ENCODE assay signal across 11 cellular contexts in genomic region chr20:62971950-62972269, GRCh38. TPM values are rescaled to one million over a fixed set of nuclear protein-coding genes. Genes with fewer than 3 reads are reported as not detected.
A peak's percentile ranks its signal among the peaks of the same experiment; 100 is the strongest.
DNase-seq lines count a peak whose midpoint lies in the region; ATAC-seq, FAIRE-seq and TF ChIP-seq lines count a peak whose summit lies in the region.
"Not testable (repeated sequence)": the region's sequence is repeated elsewhere in the genome, so short reads cannot be mapped to it uniquely, and the experiment has no call there.
"Had no signal": no experiment of that assay in that cellular context is flagged by ENCODE, and none has a peak within 500 bp of the region (broad histone marks: within the 10 kb centered on the region; RNA-seq: fewer than 3 reads in every experiment).

No MANE protein-coding gene starts in this region.

- H2AFZ ChIP-seq in MM.1S (ENCODE audit: low read length); H1 (ENCODE audit: low read length); neuronal stem cell (ENCODE audit: low read length): not testable (repeated sequence)

- WGBS in H1 (ENCODE audit: extremely low coverage in 1 of 2, insufficient coverage in 1 of 2, insufficient read length in 1 of 2, insufficient replicate concordance in 2 of 2, low coverage in 1 of 2, low lambda C conversion rate in 2 of 2, missing lambda C conversion rate in 1 of 2), 2 experiments, result 31% methylated on average over 3 of the region's 3 CpGs; no CpG with 5 or more reads in 1 of the 2 experiments
- no CpG with 5 or more reads among the region's 3 CpGs for WGBS in neuronal stem cell (ENCODE audit: extremely low coverage in 2 of 2, insufficient read length in 2 of 2, insufficient replicate concordance in 1 of 2), 2 donors

- H3K9me3 Mint-ChIP-seq in Caco-2 (ENCODE audit: unreplicated experiment); activated CD4-positive, alpha-beta T cell treated with anti-CD3 and anti-CD28 coated beads for 36 hours (ENCODE audit: low read depth); activated naive CD8-positive, alpha-beta T cell (ENCODE audit: low read depth); mesothelial cell of epicardium: not testable (repeated sequence)

- not testable (repeated sequence) for H4K91ac ChIP-seq in H1 (replicated peaks; ENCODE audit: insufficient read length, low read length); neuronal stem cell (ENCODE audit: low read depth, low read length, poor library complexity)

- not testable (repeated sequence) for H3F3A ChIP-seq in MM.1S (ENCODE audit: insufficient read depth, low read length)

- H4K20me1 ChIP-seq in MM.1S (ENCODE audit: insufficient read depth, low read length); H1 (replicated peaks in 1 of 2; ENCODE audit: control insufficient read depth in 1 of 2, insufficient read depth in 2 of 2, low read length in 2 of 2): not testable (repeated sequence)

- TF ChIP-seq EP300 in H1 (IDR thresholded peaks at IDR 0.05; ENCODE audit: borderline replicate concordance in 1 of 2, low read depth in 2 of 2, low read length in 2 of 2), result not testable (repeated sequence)

- H3K23ac ChIP-seq in H1 (ENCODE audit: insufficient read length), result not testable (repeated sequence)
- peak overlapping the region; percentile 85 for H3K23ac ChIP-seq in neuronal stem cell (ENCODE audit: low read depth, low read length, poor library complexity)

- ATAC-seq in activated CD4-positive, alpha-beta T cell treated with anti-CD3 and anti-CD28 coated beads for 36 hours, result not testable (repeated sequence)

- H3K23me2 ChIP-seq in H1 (ENCODE audit: low read depth, low read length), result peaks cover 13% of the 10 kb centered on the region; the same call in 1 of the 2 replicates

- not testable (repeated sequence) for H2BK5ac ChIP-seq in H1 (ENCODE audit: low read depth, low read length); neuronal stem cell (ENCODE audit: low read length)

- H3K36me3 Mint-ChIP-seq in Caco-2 (ENCODE audit: insufficient read depth, unreplicated experiment); activated CD4-positive, alpha-beta T cell treated with anti-CD3 and anti-CD28 coated beads for 36 hours (ENCODE audit: low read depth); activated naive CD8-positive, alpha-beta T cell; mesothelial cell of epicardium: not testable (repeated sequence)

- not testable (repeated sequence) for H3K9ac ChIP-seq in MM.1S (ENCODE audit: low read length); H1 (replicated peaks in 1 of 4; ENCODE audit: extremely low read depth in 1 of 4, low read depth in 3 of 4, low read length in 3 of 4); neuronal stem cell (ENCODE audit: low read depth, low read length, poor library complexity)

- H3K79me2 ChIP-seq in MM.1S (ENCODE audit: low read length); H1 (ENCODE audit: control insufficient read depth in 1 of 2, insufficient read depth in 2 of 2, low read length in 2 of 2): not testable (repeated sequence)

- H3K4me3 ChIP-seq in Caco-2 (ENCODE audit: low read depth, low read length); MM.1S (ENCODE audit: low read length); H1 (ENCODE audit: extremely low read depth in 1 of 4, insufficient read depth in 2 of 4, low read depth in 3 of 4, low read length in 4 of 4); neuronal stem cell (ENCODE audit: low read length in 2 of 2): not testable (repeated sequence)

- H3K27me3 ChIP-seq in Caco-2 (replicated peaks; ENCODE audit: control insufficient read depth, insufficient read depth, low read length), result not testable (repeated sequence)
- peaks cover 91% of the 10 kb centered on the region for H3K27me3 ChIP-seq in MM.1S (replicated peaks; ENCODE audit: insufficient read depth, low read length)
- H3K27me3 ChIP-seq in H1 (replicated peaks in 1 of 4; ENCODE audit: control insufficient read depth in 3 of 4, extremely low read depth in 1 of 4, insufficient read depth in 3 of 4, low read length in 3 of 4), result peaks cover 8 to 37% (median 23%) of the 10 kb centered on the region in 4 experiments
- H3K27me3 ChIP-seq in neuronal stem cell (ENCODE audit: control insufficient read depth in 3 of 3, insufficient read depth in 3 of 3, low read depth in 1 of 3, low read length in 3 of 3), result peaks cover 14 to 93% (median 38%) of the 10 kb centered on the region in 3 experiments

- not testable (repeated sequence) for DNase-seq in Caco-2; MM.1S; activated CD4-positive, alpha-beta T cell treated with anti-CD3 and anti-CD28 coated beads for 36 hours; H1 (ENCODE audit: low read depth in 1 of 2, low spot score in 2 of 2); mesothelial cell of epicardium (ENCODE audit: low spot score in 2 of 2, unreplicated experiment in 2 of 2); neuronal stem cell (ENCODE audit: low spot score)

- H3K14ac ChIP-seq in H1 (ENCODE audit: insufficient read length), result not testable (repeated sequence)
- peak overlapping the region; percentile 21 for H3K14ac ChIP-seq in neuronal stem cell (ENCODE audit: low read length)

- not testable (repeated sequence) for H3K36me3 ChIP-seq in Caco-2 (ENCODE audit: control insufficient read depth, insufficient read depth, low read length); MM.1S (replicated peaks; ENCODE audit: insufficient read depth, low read length); H1 (ENCODE audit: control insufficient read depth in 2 of 4, insufficient read depth in 4 of 4, low read length in 3 of 4); neuronal stem cell (replicated peaks in 1 of 2; ENCODE audit: control insufficient read depth in 2 of 2, insufficient read depth in 2 of 2, low read length in 2 of 2)

- not testable (repeated sequence) for H3K9me3 ChIP-seq in Caco-2; MM.1S (replicated peaks; ENCODE audit: insufficient read depth, low read length); H1 (ENCODE audit: insufficient read depth in 2 of 2, low read depth in 1 of 2, low read length in 1 of 2); neuronal stem cell (replicated peaks in 1 of 2; ENCODE audit: control insufficient read depth in 2 of 2, insufficient read depth in 1 of 2, low read depth in 1 of 2, low read length in 2 of 2)

- H3K4me3 Mint-ChIP-seq in Caco-2 (ENCODE audit: unreplicated experiment), result peak overlapping the region; percentile 70
- H3K4me3 Mint-ChIP-seq in activated CD4-positive, alpha-beta T cell treated with anti-CD3 and anti-CD28 coated beads for 36 hours, result peak overlapping the region; percentile 4
- peak overlapping the region; percentile 10 for H3K4me3 Mint-ChIP-seq in activated naive CD8-positive, alpha-beta T cell
- H3K4me3 Mint-ChIP-seq in mesothelial cell of epicardium, result peak overlapping the region; percentile 0

- H3K4me2 ChIP-seq in MM.1S (ENCODE audit: low read depth, low read length) (peak overlapping the region; percentile 43; the same call in 1 of the 2 replicates), H1 (ENCODE audit: insufficient read depth in 1 of 2, low read depth in 2 of 2, low read length in 2 of 2) (0 out of 4 replicates have a peak overlapping the region, but pooled peaks of 1 of the 2 experiments have one; percentile 69)
- H3K4me2 ChIP-seq in neuronal stem cell (ENCODE audit: insufficient read depth, low read length, poor library complexity, severe bottlenecking), result not testable (repeated sequence)

- not testable (repeated sequence) for H4K8ac ChIP-seq in H1 (ENCODE audit: extremely low read depth, insufficient read depth, low read length); neuronal stem cell (ENCODE audit: low read depth, low read length)

- H3K27ac ChIP-seq in MM.1S (ENCODE audit: low read length); H1 (ENCODE audit: low read depth, low read length); neuronal stem cell (replicated peaks; ENCODE audit: low read length): not testable (repeated sequence)

- H4K5ac ChIP-seq in H1 (ENCODE audit: insufficient read length, low read depth, low read length), result not testable (repeated sequence)

- FAIRE-seq in H1 (lab: Jason Lieb, UNC), result not testable (repeated sequence)

- BruUV-seq in Caco-2 (replicated peaks; lab: Mats Ljungman, UMichigan), result not testable (repeated sequence)

- 0 out of 2 replicates have a peak overlapping the region, but pooled peaks have one; percentile 93 for H2BK15ac ChIP-seq in H1 (ENCODE audit: low read length)
- not testable (repeated sequence) for H2BK15ac ChIP-seq in neuronal stem cell (ENCODE audit: low read length)

- not testable (repeated sequence) for H2BK120ac ChIP-seq in H1 (replicated peaks; ENCODE audit: low read depth, low read length); neuronal stem cell (ENCODE audit: low read depth, low read length)

- 0 out of 2 replicates have a peak overlapping the region, but pooled peaks have one; percentile 56 for H2AK5ac ChIP-seq in H1 (ENCODE audit: low read depth, low read length)
- not testable (repeated sequence) for H2AK5ac ChIP-seq in neuronal stem cell (ENCODE audit: low read depth, low read length)

- H3K27me3 Mint-ChIP-seq in Caco-2 (ENCODE audit: insufficient read depth, unreplicated experiment), result not testable (repeated sequence)
- H3K27me3 Mint-ChIP-seq in activated CD4-positive, alpha-beta T cell treated with anti-CD3 and anti-CD28 coated beads for 36 hours, result peaks cover 37% of the 10 kb centered on the region
- peaks cover 14% of the 10 kb centered on the region for H3K27me3 Mint-ChIP-seq in activated naive CD8-positive, alpha-beta T cell
- peaks cover 67% of the 10 kb centered on the region for H3K27me3 Mint-ChIP-seq in mesothelial cell of epicardium (ENCODE audit: low read depth)

- H3K4ac ChIP-seq in H1 (replicated peaks; ENCODE audit: insufficient read length, low read depth, low read length); neuronal stem cell (ENCODE audit: low read length): not testable (repeated sequence)

- CTCF ChIA-PET in Caco-2 (lab: Charles Lee), result interaction anchor here (0.6 to 1.7 kb wide), 26 partner anchors 12 to 610 kb away, joined by 3 to 37 read pairs (median 7); partner anchors contain the start of genes SLC17A9 and TCFL5
- CTCF ChIA-PET in activated CD4-positive, alpha-beta T cell treated with anti-CD3 and anti-CD28 coated beads for 36 hours (lab: Charles Lee), result interaction anchor here (1.0 to 1.6 kb wide), 6 partner anchors 9 to 84 kb away, joined by 3 to 13 read pairs (median 6); no protein-coding TSS in a partner anchor
- CTCF ChIA-PET in H1 (lab: Charles Lee; ENCODE audit: partially characterized antibody), result interaction anchor here (0.8 to 1.8 kb wide), 16 partner anchors 15 to 211 kb away, joined by 3 to 8 read pairs (median 4); no protein-coding TSS in a partner anchor

- not testable (repeated sequence) for H3K27ac Mint-ChIP-seq in Caco-2 (ENCODE audit: unreplicated experiment); activated naive CD8-positive, alpha-beta T cell; mesothelial cell of epicardium
- H3K27ac Mint-ChIP-seq in activated CD4-positive, alpha-beta T cell treated with anti-CD3 and anti-CD28 coated beads for 36 hours, result peak overlapping the region; percentile 11

- H3K56ac ChIP-seq in H1 (replicated peaks; ENCODE audit: insufficient read length, low read depth, low read length), result not testable (repeated sequence)

- POLR2A ChIA-PET in Caco-2 (lab: Charles Lee), result interaction anchor here (0.7 to 1.0 kb wide), 3 partner anchors 34 to 43 kb away, joined by 4 to 10 read pairs (median 5); no protein-coding TSS in a partner anchor
- POLR2A ChIA-PET in activated CD4-positive, alpha-beta T cell treated with anti-CD3 and anti-CD28 coated beads for 36 hours (lab: Charles Lee), result not testable (repeated sequence)
- POLR2A ChIA-PET in H1 (lab: Charles Lee; ENCODE audit: partially characterized antibody), result interaction anchor here (1.0 to 1.8 kb wide), 5 partner anchors 27 to 57 kb away, joined by 3 to 12 read pairs (median 5); partner anchors contain the start of gene BHLHE23

- intact Hi-C loops in Caco-2 (cut with micrococcal nuclease; ENCODE audit: unreplicated experiment), result loop anchor here (1.0 to 2.0 kb wide), 2 partner anchors 19 to 37 kb away; partner anchors contain the start of gene SLC17A9
- intact Hi-C loops in activated CD4-positive, alpha-beta T cell treated with anti-CD3 and anti-CD28 coated beads for 36 hours (cut with DNase I, micrococcal nuclease), result loop anchor here (1.0 to 2.0 kb wide), 3 partner anchors 37 to 131 kb away; no protein-coding TSS in a partner anchor

- not testable (repeated sequence) for H3K18ac ChIP-seq in H1 (ENCODE audit: extremely low read depth, low read length); neuronal stem cell (ENCODE audit: low read length)

- peak overlapping the region; percentile 76; the same call in 1 of the 2 replicates for H2BK12ac ChIP-seq in H1 (ENCODE audit: low read depth, low read length)
- peak overlapping the region; percentile 73 for H2BK12ac ChIP-seq in neuronal stem cell (ENCODE audit: low read length)

- H2BK20ac ChIP-seq in H1 (ENCODE audit: low read length), result 0 out of 2 replicates have a peak overlapping the region, but pooled peaks have one; percentile 18

- peaks cover 13% of the 10 kb centered on the region for H3K4me1 Mint-ChIP-seq in Caco-2 (ENCODE audit: low read depth, unreplicated experiment)
- peaks cover 16% of the 10 kb centered on the region for H3K4me1 Mint-ChIP-seq in activated CD4-positive, alpha-beta T cell treated with anti-CD3 and anti-CD28 coated beads for 36 hours
- H3K4me1 Mint-ChIP-seq in activated naive CD8-positive, alpha-beta T cell (ENCODE audit: low read depth), result peaks cover 15% of the 10 kb centered on the region
- H3K4me1 Mint-ChIP-seq in mesothelial cell of epicardium, result not testable (repeated sequence)

- TF ChIP-seq POLR2A in H1 (IDR thresholded peaks at IDR 0.05; ENCODE audit: control extremely low read depth in 1 of 2, low read depth in 2 of 2, low read length in 2 of 2), result not testable (repeated sequence)

- not testable (repeated sequence) for H3K4me1 ChIP-seq in Caco-2; MM.1S (ENCODE audit: low read length); neuronal stem cell (ENCODE audit: control insufficient read depth in 2 of 2, insufficient read depth in 1 of 2, low read depth in 1 of 2, low read length in 2 of 2)
- peaks cover 2 to 20% (median 11%) of the 10 kb centered on the region in 4 experiments for H3K4me1 ChIP-seq in H1 (replicated peaks in 1 of 4; ENCODE audit: control insufficient read depth in 3 of 4, insufficient read depth in 4 of 4, low read length in 3 of 4)

- H3K79me1 ChIP-seq in H1 (ENCODE audit: low read depth, low read length); neuronal stem cell (ENCODE audit: low read depth, low read length): not testable (repeated sequence)

- not testable (repeated sequence) for TF ChIP-seq RAD21 in H1 (IDR thresholded peaks at IDR 0.05 in 1 of 2, conservative IDR thresholded peaks at IDR 0.05 in 1 of 2; ENCODE audit: low read depth in 2 of 2, low read length in 2 of 2)

- H3K9me2 ChIP-seq in MM.1S (replicated peaks; ENCODE audit: insufficient read depth, low read length), result not testable (repeated sequence)

- not testable (repeated sequence) for TF ChIP-seq CTCF in Caco-2 (IDR thresholded peaks at IDR 0.05; ENCODE audit: insufficient read depth in 1 of 2, low read depth in 1 of 2, low read length in 1 of 2, severe bottlenecking in 1 of 2, unreplicated experiment in 1 of 2); MM.1S (IDR thresholded peaks at IDR 0.05; ENCODE audit: low read length); H1 (IDR thresholded peaks at IDR 0.05; ENCODE audit: control extremely low read depth in 1 of 3, insufficient read depth in 1 of 3, low read depth in 1 of 3, low read length in 3 of 3); mesothelial cell of epicardium (IDR thresholded peaks at IDR 0.05; ENCODE audit: unreplicated experiment)

RNA-seq across cellular contexts. Expression of gene SLC17A9, which starts 19.4 kb away (rescaled TPM):
- total RNA-seq in Caco-2 (2022) (64.7 and 77.4 TPM in 2 replicates), mesothelial cell of epicardium (5.3 to 7.1 TPM (median 5.7 TPM) in 3 replicates)
- total RNA-seq in activated CD4-positive, alpha-beta T cell treated with anti-CD3 and anti-CD28 coated beads for 36 hours, result 10 to 100 TPM; 16.2 to 16.5 TPM
- total RNA-seq in H1 (2021; fragmentation: NEBNext Ultra II Directional; extraction: Animal tissue kit (Norgen Biotek cat#: 25700)), result 31.1 and 35.2 TPM in 2 replicates
- 23.5 and 39.6 TPM in 2 replicates for polyA plus RNA-seq in H1 (2011; rRNA removed)
- 26.0 TPM for polyA plus RNA-seq in H1 (2011; cell fraction: cytosol; rRNA removed)
- 178 TPM for polyA plus RNA-seq in H1 (2011; cell fraction: nucleus; rRNA removed)
- polyA plus RNA-seq in H1 (2012, experiment 1 of 2), result 15.9 to 29.2 TPM (median 25.3 TPM) in 4 replicates
- polyA plus RNA-seq in H1 (2012, experiment 2 of 2), result 17.4 TPM
- 44.3 TPM for polyA plus RNA-seq in H1 (2013, experiment 1 of 2)
- polyA plus RNA-seq in H1 (2013, experiment 2 of 2), result 44.7 TPM
- 6.0 and 6.5 TPM in 2 replicates for polyA minus RNA-seq in H1 (2011; rRNA and poly(A)+ RNA removed)
- polyA minus RNA-seq in H1 (2011; cell fraction: cytosol; rRNA and poly(A)+ RNA removed), result 10.4 TPM
- 14.7 TPM for polyA minus RNA-seq in H1 (2011; cell fraction: nucleus; rRNA and poly(A)+ RNA removed)
- 1.6 TPM for polyA plus RNA-seq in neuronal stem cell (2013, experiment 1 of 2)
- polyA plus RNA-seq in neuronal stem cell (2013, experiment 2 of 2), result 1.9 TPM
- total RNA-seq: HT1080 had no signal

RNA-seq across cellular contexts. Expression of gene GID8, which starts 34.0 kb away (rescaled TPM):
- total RNA-seq in Caco-2 (2022) (129 and 133 TPM in 2 replicates), mesothelial cell of epicardium (57.8 to 59.2 TPM (median 57.9 TPM) in 3 replicates)
- total RNA-seq in activated CD4-positive, alpha-beta T cell treated with anti-CD3 and anti-CD28 coated beads for 36 hours, result 10 to 100 TPM; 30.7 to 39.9 TPM
- total RNA-seq in H1 (2021; fragmentation: NEBNext Ultra II Directional; extraction: Animal tissue kit (Norgen Biotek cat#: 25700)), result 72.9 and 73.1 TPM in 2 replicates
- polyA plus RNA-seq in H1 (2011; rRNA removed), result 39.7 and 40.7 TPM in 2 replicates
- polyA plus RNA-seq in H1 (2011; cell fraction: cytosol; rRNA removed), result 44.1 TPM
- polyA plus RNA-seq in H1 (2011; cell fraction: nucleus; rRNA removed), result 33.3 TPM
- 43.9 to 48.5 TPM (median 46.8 TPM) in 4 replicates for polyA plus RNA-seq in H1 (2012, experiment 1 of 2)
- polyA plus RNA-seq in H1 (2012, experiment 2 of 2), result 28.5 TPM
- polyA plus RNA-seq in H1 (2013, experiment 1 of 2), result 46.0 TPM
- polyA plus RNA-seq in H1 (2013, experiment 2 of 2), result 45.2 TPM
- 51.3 and 52.9 TPM in 2 replicates for polyA minus RNA-seq in H1 (2011; rRNA and poly(A)+ RNA removed)
- polyA minus RNA-seq in H1 (2011; cell fraction: cytosol; rRNA and poly(A)+ RNA removed), result 29.9 TPM
- polyA minus RNA-seq in H1 (2011; cell fraction: nucleus; rRNA and poly(A)+ RNA removed), result 23.9 TPM
- 34.3 TPM for polyA plus RNA-seq in neuronal stem cell (2013, experiment 1 of 2)
- polyA plus RNA-seq in neuronal stem cell (2013, experiment 2 of 2), result 35.7 TPM

RNA-seq across cellular contexts. Expression of gene BHLHE23, which starts 34.9 kb away (rescaled TPM):
- total RNA-seq in Caco-2 (2022), result 0.49 and 0.95 TPM in 2 replicates
- total RNA-seq in activated CD4-positive, alpha-beta T cell treated with anti-CD3 and anti-CD28 coated beads for 36 hours, result not detected
- 0.38 and 0.47 TPM in 2 replicates for total RNA-seq in H1 (2021; fragmentation: NEBNext Ultra II Directional; extraction: Animal tissue kit (Norgen Biotek cat#: 25700))
- 0.36 TPM in 1 of 2 replicates, not detected in the other for polyA plus RNA-seq in H1 (2011; rRNA removed)
- 0.14 TPM for polyA plus RNA-seq in H1 (2011; cell fraction: cytosol; rRNA removed)
- polyA plus RNA-seq in H1 (2011; cell fraction: nucleus; rRNA removed), result 0.13 TPM
- polyA plus RNA-seq in H1 (2012, experiment 1 of 2), result not detected in 4 replicates
- not detected for polyA plus RNA-seq in H1 (2012, experiment 2 of 2)
- 0.04 TPM for polyA plus RNA-seq in H1 (2013, experiment 1 of 2)
- polyA plus RNA-seq in H1 (2013, experiment 2 of 2), result 0.09 TPM
- polyA minus RNA-seq in H1 (2011; rRNA and poly(A)+ RNA removed), result not detected in 2 replicates
- polyA minus RNA-seq in H1 (2011; cell fraction: cytosol; rRNA and poly(A)+ RNA removed), result 1.0 TPM
- 0.80 TPM for polyA minus RNA-seq in H1 (2011; cell fraction: nucleus; rRNA and poly(A)+ RNA removed)
- total RNA-seq in mesothelial cell of epicardium, result not detected in 3 replicates
- polyA plus RNA-seq in neuronal stem cell (2013, experiment 1 of 2), result not detected
- polyA plus RNA-seq in neuronal stem cell (2013, experiment 2 of 2), result not detected
- total RNA-seq: A673, HT1080, PC-9 had no signal
- polyA plus RNA-seq: IgD-negative memory B cell had no signal

RNA-seq across cellular contexts. Expression of gene DIDO1, which starts 45.6 kb away (rescaled TPM):
- total RNA-seq in Caco-2 (2022) (120 and 122 TPM in 2 replicates), mesothelial cell of epicardium (70.3 to 73.1 TPM (median 70.5 TPM) in 3 replicates)
- 10 to 100 TPM; 43.7 to 49.7 TPM for total RNA-seq in activated CD4-positive, alpha-beta T cell treated with anti-CD3 and anti-CD28 coated beads for 36 hours
- total RNA-seq in H1 (2021; fragmentation: NEBNext Ultra II Directional; extraction: Animal tissue kit (Norgen Biotek cat#: 25700)), result 82.8 and 83.2 TPM in 2 replicates
- polyA plus RNA-seq in H1 (2011; rRNA removed), result 53.6 and 58.8 TPM in 2 replicates
- polyA plus RNA-seq in H1 (2011; cell fraction: cytosol; rRNA removed), result 66.3 TPM
- 116 TPM for polyA plus RNA-seq in H1 (2011; cell fraction: nucleus; rRNA removed)
- 47.3 to 53.1 TPM (median 49.3 TPM) in 4 replicates for polyA plus RNA-seq in H1 (2012, experiment 1 of 2)
- polyA plus RNA-seq in H1 (2012, experiment 2 of 2), result 13.9 TPM
- polyA plus RNA-seq in H1 (2013, experiment 1 of 2), result 63.3 TPM
- polyA plus RNA-seq in H1 (2013, experiment 2 of 2), result 61.2 TPM
- polyA minus RNA-seq in H1 (2011; rRNA and poly(A)+ RNA removed), result 46.3 and 51.4 TPM in 2 replicates
- polyA minus RNA-seq in H1 (2011; cell fraction: cytosol; rRNA and poly(A)+ RNA removed), result 31.8 TPM
- 65.1 TPM for polyA minus RNA-seq in H1 (2011; cell fraction: nucleus; rRNA and poly(A)+ RNA removed)
- polyA plus RNA-seq in neuronal stem cell (2013, experiment 1 of 2), result 50.1 TPM
- 49.8 TPM for polyA plus RNA-seq in neuronal stem cell (2013, experiment 2 of 2)

Comparison
In these comparisons a context has a peak if more than half of its experiments do, and no peak if none do; other contexts are left out.
1. H3K4me3 Mint-ChIP-seq: peak in every context shown above with its lines; median percentile 70 in Caco-2; 10 in activated naive CD8-positive, alpha-beta T cell; 4 in activated CD4-positive, alpha-beta T cell treated with anti-CD3 and anti-CD28 coated beads for 36 hours; 0 in mesothelial cell of epicardium.